8 cellular contexts compared by ENCODE assay signal in genomic region chr1:2133879-2134215, GRCh38.
DNase-seq lines count a peak whose midpoint lies in the region; FAIRE-seq lines count a peak whose summit lies in the region.

No MANE protein-coding gene starts in this region.

- peaks cover 29% of the 10 kb centered on the region for H3F3A ChIP-seq in GM23248 (ENCODE audit: insufficient read depth)

- DNase-seq in GM23248 (no peak), iPS DF 6.9 (ENCODE audit: low read depth, low spot score) (no peak), putamen (ENCODE audit: low spot score) (no peak), frontal cortex (ENCODE audit: low spot score in 2 of 2) (no peak), NCI-H146 (lab: John Stamatoyannopoulos, UW) (no peak)
- DNase-seq in activated CD8-positive, alpha-beta memory T cell treated with anti-CD3 and anti-CD28 coated beads for 24 hours, result no peak

- peak overlapping the region; percentile 77 for H3K9ac ChIP-seq in GM23248
- peak overlapping the region; percentile 56 for H3K9ac ChIP-seq in skeletal muscle satellite cell (ENCODE audit: low read depth, low read length)

- H3K27me3 ChIP-seq in GM23248 (replicated peaks; ENCODE audit: insufficient read depth) (no peaks in the 10 kb centered on the region), iPS DF 6.9 (ENCODE audit: control insufficient read depth, insufficient read depth, low read length) (no peaks in the 10 kb centered on the region), skeletal muscle satellite cell (ENCODE audit: control insufficient read depth, insufficient read depth, low read length) (peaks cover 37% of the 10 kb centered on the region)

- in situ Hi-C loops in GM23248 (cut with MboI), result no loop called here

- no peaks in the 10 kb centered on the region for H3K9me2 ChIP-seq in GM23248 (ENCODE audit: insufficient read depth)

- H3K27ac ChIP-seq in GM23248, result peak overlapping the region; percentile 66
- peak overlapping the region; percentile 86 for H3K27ac ChIP-seq in angular gyrus (ENCODE audit: low read depth, low read length)
- no peak overlapping the region for H3K27ac ChIP-seq in iPS DF 6.9 (ENCODE audit: low read length)

- no peak for FAIRE-seq in frontal cortex (lab: Jason Lieb, UNC)

- H3K4me3 ChIP-seq in GM23248 (peak overlapping the region; percentile 62), iPS DF 6.9 (ENCODE audit: low read length) (peak overlapping the region; percentile 23; the same call in 1 of the 2 replicates), skeletal muscle satellite cell (ENCODE audit: low read length) (peak overlapping the region; percentile 70)

- peak overlapping the region; percentile 67 for H3K4me2 ChIP-seq in GM23248 (ENCODE audit: unreplicated experiment)
- peak overlapping the region; percentile 94 for H3K4me2 ChIP-seq in skeletal muscle satellite cell (ENCODE audit: low read length)

- H3K9me3 ChIP-seq in GM23248 (ENCODE audit: low read depth) (no peaks in the 10 kb centered on the region), iPS DF 6.9 (ENCODE audit: control insufficient read depth, insufficient read depth, low read length) (no peaks in the 10 kb centered on the region), skeletal muscle satellite cell (replicated peaks; ENCODE audit: low read length) (no peaks in the 10 kb centered on the region)

- H4K20me1 ChIP-seq in GM23248 (ENCODE audit: insufficient read depth), result no peaks in the 10 kb centered on the region

- H3K4me1 ChIP-seq in GM23248 (ENCODE audit: insufficient read depth) (peaks cover 22% of the 10 kb centered on the region), iPS DF 6.9 (ENCODE audit: control insufficient read depth, insufficient read depth, low read length) (peaks cover 5% of the 10 kb centered on the region), skeletal muscle satellite cell (ENCODE audit: control insufficient read depth, insufficient read depth, low read length) (peaks cover 15% of the 10 kb centered on the region)

- H3K36me3 ChIP-seq in GM23248 (ENCODE audit: low read depth), result no peaks in the 10 kb centered on the region
- no peaks in the 10 kb centered on the region for H3K36me3 ChIP-seq in iPS DF 6.9 (ENCODE audit: control insufficient read depth, insufficient read depth, low read length)
- H3K36me3 ChIP-seq in skeletal muscle satellite cell (ENCODE audit: insufficient read depth, low read length), result no peaks in the 10 kb centered on the region

- H2AFZ ChIP-seq in GM23248, result peak overlapping the region; percentile 77

- H3K79me2 ChIP-seq in GM23248 (ENCODE audit: insufficient read depth), result no peaks in the 10 kb centered on the region

- 76 to 77% methylated on average over 14 to 16 of the region's 17 CpGs for WGBS in GM23248 (ENCODE audit: low coverage in 1 of 2, low lambda C conversion rate in 2 of 2, missing lambda C conversion rate in 2 of 2), 2 experiments
- no CpG with 5 or more reads among the region's 17 CpGs for WGBS in iPS DF 6.9 (ENCODE audit: insufficient coverage, insufficient read length)
